10 cellular contexts compared by ENCODE assay signal in the genomic region with DNA sequence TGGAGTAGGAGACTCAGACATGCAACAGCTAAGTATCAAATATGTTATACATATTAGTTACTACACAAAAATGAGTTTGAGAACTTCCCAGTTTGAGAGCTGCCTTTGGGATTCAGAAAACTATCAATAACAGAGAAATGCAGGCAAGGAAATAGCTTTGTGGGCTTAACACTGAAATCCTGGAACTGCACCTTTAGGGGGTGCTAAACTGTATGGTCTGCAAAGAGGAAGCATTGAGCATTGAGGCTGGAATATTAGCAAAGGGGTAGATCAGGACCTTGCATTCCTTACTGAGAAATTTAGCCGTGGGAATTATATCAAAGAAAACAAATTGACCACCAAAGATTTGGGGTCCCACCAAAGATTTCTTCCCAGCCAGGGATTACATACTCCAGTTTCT.
A peak's percentile ranks its signal among the peaks of the same experiment; 100 is the strongest.
DNase-seq lines count a peak whose midpoint lies in the region; TF ChIP-seq lines count a peak whose summit lies in the region.
"Had no signal": no experiment of that assay in that cellular context is flagged by ENCODE, and none has a peak within 500 bp of the region (broad histone marks: within the 10 kb centered on the region; RNA-seq: fewer than 3 reads in every experiment).

No MANE protein-coding gene starts in this region.

- no peaks in the 10 kb centered on the region for H3K9me3 ChIP-seq in WERI-Rb-1 (ENCODE audit: severe bottlenecking)

- H3K9me3 Mint-ChIP-seq in nephron = peaks cover 10% of the 10 kb centered on the region

- H3K4me1 Mint-ChIP-seq in nephron = peaks cover 19% of the 10 kb centered on the region
- H3K4me1 Mint-ChIP-seq: naive thymus-derived CD4-positive, alpha-beta T cell had no signal

- no peaks in the 10 kb centered on the region for H3K36me3 Mint-ChIP-seq in nephron (ENCODE audit: low read depth)
- H3K36me3 Mint-ChIP-seq: naive thymus-derived CD4-positive, alpha-beta T cell had no signal

- no peaks in the 10 kb centered on the region for H3K36me3 ChIP-seq in WERI-Rb-1

- H3K4me3 ChIP-seq in HL-60 (replicated peaks; ENCODE audit: insufficient read depth, low read length) = no peak overlapping the region
- no peak overlapping the region for H3K4me3 ChIP-seq in WERI-Rb-1 (ENCODE audit: low read depth, low read length)

- DNase-seq in DMS 273 (lab: John Stamatoyannopoulos, UW; ENCODE audit: unreplicated experiment) = peak; percentile 53
- no peak for DNase-seq in DMS 273 treated with DMSO at 0.1 percent for 48 hours (lab: John Stamatoyannopoulos, UW)
- peak in 1 of 2 experiments; percentile 4 for DNase-seq in HL-60 (ENCODE audit: low read depth in 1 of 2, low spot score in 1 of 2)
- peak; percentile 26 for DNase-seq in WERI-Rb-1
- no peak for DNase-seq in superior temporal gyrus (ENCODE audit: extremely low spot score)
- no peak for DNase-seq in stimulated activated CD4-positive, alpha-beta T cell treated with anti-CD3 and anti-CD28 coated beads, Interleukin-2, amount 100 ng/mL, for 48 hours
- DNase-seq in DMS79 treated with DMSO at 0.1 percent for 48 hours (lab: John Stamatoyannopoulos, UW) = no peak
- DNase-seq: naive thymus-derived CD4-positive, alpha-beta T cell; NCI-H1048 had no signal

- H3K27me3 ChIP-seq in HL-60 (ENCODE audit: insufficient read depth, poor library complexity, severe bottlenecking) (no peaks in the 10 kb centered on the region), WERI-Rb-1 (ENCODE audit: insufficient read depth, low read depth, severe bottlenecking) (no peaks in the 10 kb centered on the region)

- peak overlapping the region in 2 of 3 experiments; percentile 49 to 54 for H3K27ac Mint-ChIP-seq in nephron
- H3K27ac Mint-ChIP-seq: naive thymus-derived CD4-positive, alpha-beta T cell had no signal

- TF ChIP-seq CTCF in HL-60 (IDR thresholded peaks at IDR 0.05; ENCODE audit: insufficient read depth, low read length) (peak; percentile 49), WERI-Rb-1 (IDR thresholded peaks at IDR 0.05; ENCODE audit: low read depth, low read length) (peak; percentile 63), nephron (IDR thresholded peaks at IDR 0.05; ENCODE audit: unreplicated experiment in 3 of 3) (peak; percentile 26 to 50 (median 43))

- no peak overlapping the region for H3K4me3 Mint-ChIP-seq in nephron
- H3K4me3 Mint-ChIP-seq: naive thymus-derived CD4-positive, alpha-beta T cell had no signal

- no peaks in the 10 kb centered on the region for H3K27me3 Mint-ChIP-seq in nephron (ENCODE audit: low read depth)
- H3K27me3 Mint-ChIP-seq: naive thymus-derived CD4-positive, alpha-beta T cell had no signal

- no peak overlapping the region for H3K27ac ChIP-seq in HL-60 (replicated peaks)
- no peak overlapping the region for H3K27ac ChIP-seq in WERI-Rb-1

Comparison
In these comparisons a context has a peak if more than half of its experiments do, and no peak if none do; other contexts are left out.
1. DNase-seq: peak in DMS 273 (single experiment) and WERI-Rb-1 (single experiment); none in DMS 273 treated with DMSO at 0.1 percent for 48 hours (single experiment), superior temporal gyrus (single experiment), stimulated activated CD4-positive, alpha-beta T cell treated with anti-CD3 and anti-CD28 coated beads, Interleukin-2, amount 100 ng/mL, for 48 hours (0 of 2) and DMS79 treated with DMSO at 0.1 percent for 48 hours (single experiment).
2. Peak in every context shown above with its lines, with median percentiles within 50 percentile points of each other: CTCF ChIP-seq.